In genomic region chr5:176818391-176819098, GRCh38 we compare ENCODE assay signal across 8 cellular contexts. TPM values are rescaled to one million over a fixed set of nuclear protein-coding genes. Genes with fewer than 3 reads are reported as not detected.
DNase-seq lines count a peak whose midpoint lies in the region; ATAC-seq, FAIRE-seq and TF ChIP-seq lines count a peak whose summit lies in the region.

No MANE protein-coding gene starts in this region.

- DNase-seq in effector CD4-positive, alpha-beta T cell = peak; percentile 8
- DNase-seq in urothelium cell line (ENCODE audit: low spot score) (peak; percentile 33), left colon (no peak), left lung (no peak), NCI-H1694 (lab: John Stamatoyannopoulos, UW) (no peak)

- TF ChIP-seq CTCF in 22Rv1 (IDR thresholded peaks at IDR 0.05) (0 out of 2 replicates have a peak, but pooled peaks have one; percentile 14), left lung (IDR thresholded peaks at IDR 0.05) (no peak)

- peak overlapping the region; percentile 53 for H3K27ac ChIP-seq in 22Rv1
- no peak overlapping the region for H3K27ac ChIP-seq in left lung

- peak; percentile 79 for ATAC-seq in GM18861 (IDR thresholded peaks at IDR 0.05; ENCODE audit: unreplicated experiment)
- peak; percentile 71 for ATAC-seq in HG03460 (IDR thresholded peaks at IDR 0.05; ENCODE audit: unreplicated experiment)
- no peak for ATAC-seq in left colon
- no peak for ATAC-seq in left lung

- no peak overlapping the region for H3K4me3 ChIP-seq in left lung

- H3K27me3 ChIP-seq in left lung = peaks cover 26 to 100% of the 10 kb centered on the region in 2 donors

- H3K9me3 ChIP-seq in left lung = no peaks in the 10 kb centered on the region

- FAIRE-seq in urothelium cell line (lab: Jason Lieb, UNC) = no peak

- H3K36me3 ChIP-seq in left lung = no peaks in the 10 kb centered on the region

- intact Hi-C loops in left colon (cut with DNase I, micrococcal nuclease) (no loop called here), left lung (cut with DNase I) (no loop called here)

- peaks cover 0 to 14% of the 10 kb centered on the region in 2 donors for H3K4me1 ChIP-seq in left lung

RNA-seq across cellular contexts. Expression of gene UNC5A, which starts 8.2 kb away (rescaled TPM):
- not detected for total RNA-seq in left colon
- under 1 TPM in 1 of 2 donors, not detected in 1; 0.24 TPM for total RNA-seq in left lung

Comparison
In these comparisons a context has a peak if more than half of its experiments do, and no peak if none do; other contexts are left out.
1. ATAC-seq: peak in GM18861 (single experiment) and HG03460 (single experiment); none in left colon (single experiment) and left lung (single experiment).
2. DNase-seq: peak in effector CD4-positive, alpha-beta T cell (single experiment) and urothelium cell line (single experiment); none in left colon (0 of 2), left lung (0 of 2) and NCI-H1694 (single experiment).